Comparison of ENCODE assay signal across 9 cellular contexts in the genomic region with DNA sequence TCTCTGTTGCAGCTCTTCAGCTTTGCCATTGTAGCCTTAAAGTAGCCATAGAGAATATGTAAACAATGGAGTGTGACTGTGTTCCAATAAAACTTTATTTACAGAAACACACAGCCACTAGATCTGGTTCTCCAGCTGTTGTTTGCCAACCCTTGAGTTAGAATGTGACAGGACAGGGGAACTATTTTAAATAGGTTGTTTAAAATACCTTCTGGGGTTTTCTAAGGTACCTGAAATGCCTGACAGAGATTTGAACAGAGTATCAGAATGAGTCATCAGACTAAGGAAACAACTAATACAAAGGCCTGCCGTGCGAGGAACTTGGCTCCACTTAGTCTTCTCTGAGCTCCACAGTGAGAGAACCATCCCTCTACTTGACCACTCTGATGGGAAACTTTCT.
DNase-seq lines count a peak whose midpoint lies in the region; ATAC-seq, FAIRE-seq and TF ChIP-seq lines count a peak whose summit lies in the region.
"Had no signal": no experiment of that assay in that cellular context is flagged by ENCODE, and none has a peak within 500 bp of the region (broad histone marks: within the 10 kb centered on the region; RNA-seq: fewer than 3 reads in every experiment).

No MANE protein-coding gene starts in this region.

- peak overlapping the region; percentile 10 for H3K18ac ChIP-seq in mesendoderm (ENCODE audit: low read length)

- no peak overlapping the region for H2BK5ac ChIP-seq in mesendoderm (ENCODE audit: low read length)

- WGBS in mesendoderm (ENCODE audit: extremely low coverage, insufficient coverage, low lambda C conversion rate) = no CpG with 5 or more reads among the region's 2 CpGs

- H3K36me3 ChIP-seq in mesendoderm (ENCODE audit: control insufficient read depth, insufficient read depth, low read length) = peaks cover 2% of the 10 kb centered on the region

- no peak overlapping the region for H3K56ac ChIP-seq in mesendoderm (ENCODE audit: low read length)

- H3K79me1 ChIP-seq in mesendoderm (ENCODE audit: low read length) = no peaks in the 10 kb centered on the region

- H3K4me2 ChIP-seq in mesendoderm (ENCODE audit: low read length) = no peak overlapping the region

- H3K79me2 ChIP-seq in mesendoderm (ENCODE audit: control insufficient read depth, insufficient read depth, low read length) = no peaks in the 10 kb centered on the region

- DNase-seq in LNCaP clone FGC (ENCODE audit: low read depth) (peak; percentile 94), mesendoderm (peak; percentile 48), NCI-H1092 (lab: John Stamatoyannopoulos, UW) (no peak), urothelium cell line (ENCODE audit: low spot score) (no peak), occipital lobe (lab: John Stamatoyannopoulos, UW) (no peak)

- H4K5ac ChIP-seq in mesendoderm (ENCODE audit: low read length) = no peak overlapping the region

- no peak overlapping the region for H2BK120ac ChIP-seq in mesendoderm (ENCODE audit: low read depth, low read length)

- H2AK5ac ChIP-seq in mesendoderm (ENCODE audit: low read length) = no peak overlapping the region

- no peaks in the 10 kb centered on the region for H3K27me3 ChIP-seq in mesendoderm (ENCODE audit: insufficient read depth, low read length, poor library complexity)
- H3K27me3 ChIP-seq: neutrophil, suprapubic skin had no signal

- H3K23ac ChIP-seq in mesendoderm (ENCODE audit: low read length) = no peak overlapping the region

- H3K9ac ChIP-seq in mesendoderm (ENCODE audit: low read length) = no peak overlapping the region

- FAIRE-seq in urothelium cell line (lab: Jason Lieb, UNC) = no peak

- H3K4me3 ChIP-seq in LNCaP clone FGC (ENCODE audit: low read depth, low read length) (no peak overlapping the region), mesendoderm (ENCODE audit: low read length) (no peak overlapping the region)
- H3K4me3 ChIP-seq: suprapubic skin had no signal

- ATAC-seq in GM19025 (IDR thresholded peaks at IDR 0.05; ENCODE audit: low read depth, unreplicated experiment) = peak; percentile 99
- ATAC-seq in HG02610 (IDR thresholded peaks at IDR 0.05; ENCODE audit: unreplicated experiment) = peak; percentile 100

- TF ChIP-seq CTCF in LNCaP clone FGC (IDR thresholded peaks at IDR 0.05; ENCODE audit: control insufficient read depth, extremely low read depth, insufficient read depth) = no peak

- H4K8ac ChIP-seq in mesendoderm (ENCODE audit: low read depth, low read length) = no peak overlapping the region

- H2BK15ac ChIP-seq in mesendoderm (replicated peaks; ENCODE audit: low read depth) = no peak overlapping the region

- H3K27ac ChIP-seq in mesendoderm (ENCODE audit: low read depth, low read length) = no peak overlapping the region
- H3K27ac ChIP-seq: neutrophil, suprapubic skin had no signal

- H3K4me1 ChIP-seq in mesendoderm (ENCODE audit: control insufficient read depth, low read depth, low read length) = peaks cover 2% of the 10 kb centered on the region
- H3K4me1 ChIP-seq: suprapubic skin had no signal

- H3K4ac ChIP-seq in mesendoderm (ENCODE audit: low read depth, low read length) = no peak overlapping the region

Comparison
In these comparisons a context has a peak if more than half of its experiments do, and no peak if none do; other contexts are left out.
1. DNase-seq: peak in LNCaP clone FGC (single experiment) and mesendoderm (single experiment); none in NCI-H1092 (single experiment), urothelium cell line (single experiment) and occipital lobe (single experiment).